ENCODE assay signal across 9 cellular contexts in genomic region chr10:50470345-50470744, GRCh38.
DNase-seq lines count a peak whose midpoint lies in the region; ATAC-seq lines count a peak whose summit lies in the region.
"Had no signal": no experiment of that assay in that cellular context is flagged by ENCODE, and none has a peak within 500 bp of the region (broad histone marks: within the 10 kb centered on the region; RNA-seq: fewer than 3 reads in every experiment).

No MANE protein-coding gene starts in this region.

- CTCF ChIA-PET in activated CD4-positive, alpha-beta T cell treated with anti-CD3 and anti-CD28 coated beads for 36 hours (lab: Charles Lee): interaction anchor here (1.4 to 1.6 kb wide), 2 partner anchors 20 to 87 kb away, joined by 3 read pairs; no protein-coding TSS in a partner anchor
- CTCF ChIA-PET in activated CD8-positive, alpha-beta T cell treated with anti-CD3 and anti-CD28 coated beads, Interleukin-2, amount 10 ng/mL, durations not matched to agents 7 days and 5 days (lab: Charles Lee): interaction anchor here (0.7 to 2.7 kb wide), 4 partner anchors 10 to 50 kb away, joined by 3 to 10 read pairs (median 4); no protein-coding TSS in a partner anchor

- H3K4me1 Mint-ChIP-seq in activated CD4-positive, alpha-beta T cell treated with anti-CD3 and anti-CD28 coated beads for 36 hours: peaks cover 52% of the 10 kb centered on the region
- H3K4me1 Mint-ChIP-seq in activated CD8-positive, alpha-beta T cell treated with anti-CD3 and anti-CD28 coated beads, Interleukin-2, amount 10 ng/mL, durations not matched to agents 7 days and 5 days (ENCODE audit: low read depth): peaks cover 45% of the 10 kb centered on the region
- peaks cover 24% of the 10 kb centered on the region for H3K4me1 Mint-ChIP-seq in stimulated activated effector memory CD8-positive, alpha-beta T cell treated with anti-CD3 and anti-CD28 coated beads, Interleukin-12 subunit alpha, Interleukin-12 subunit beta, amount 100 ng/mL, for 72 hours
- H3K4me1 Mint-ChIP-seq in stimulated activated naive B cell treated with anti-CD40 and anti-IgM and Interleukin-4, amounts not matched to agents 10 μg/mL and 1 μg/mL and 100 μg/mL, for 72 hours: peaks cover 28 to 68% of the 10 kb centered on the region in 2 donors

- peak; percentile 12 for DNase-seq in activated CD4-positive, alpha-beta T cell treated with anti-CD3 and anti-CD28 coated beads for 36 hours
- DNase-seq in activated CD4-positive, alpha-beta T cell treated with anti-CD3 and anti-CD28 coated beads, Interleukin-2, amount 50 U/mL, for 4 hours: no peak
- peak; percentile 42 for DNase-seq in activated CD8-positive, alpha-beta T cell treated with anti-CD3 and anti-CD28 coated beads, Interleukin-2, amount 10 ng/mL, durations not matched to agents 7 days and 5 days
- no peak for DNase-seq in stimulated activated effector memory CD8-positive, alpha-beta T cell treated with anti-CD3 and anti-CD28 coated beads, Interleukin-12 subunit alpha, Interleukin-12 subunit beta, amount 100 ng/mL, for 72 hours (ENCODE audit: low spot score in 2 of 2)
- no peak for DNase-seq in stimulated activated naive B cell treated with anti-CD40 and anti-IgM and Interleukin-4, amounts not matched to agents 10 μg/mL and 1 μg/mL and 100 μg/mL, for 72 hours
- no peak for DNase-seq in medulla oblongata (ENCODE audit: extremely low spot score)
- no peak for DNase-seq in AG20443 (ENCODE audit: low spot score)
- DNase-seq: naive B cell had no signal

- POLR2A ChIA-PET in activated CD4-positive, alpha-beta T cell treated with anti-CD3 and anti-CD28 coated beads for 36 hours (lab: Charles Lee): no interaction called here
- POLR2A ChIA-PET in activated CD8-positive, alpha-beta T cell treated with anti-CD3 and anti-CD28 coated beads, Interleukin-2, amount 10 ng/mL, durations not matched to agents 7 days and 5 days (lab: Charles Lee): interaction anchor here (0.7 to 1.0 kb wide), 2 partner anchors 26 to 43 kb away, joined by 3 read pairs; no protein-coding TSS in a partner anchor

- H3K27me3 Mint-ChIP-seq in activated CD4-positive, alpha-beta T cell treated with anti-CD3 and anti-CD28 coated beads for 36 hours: no peaks in the 10 kb centered on the region
- no peaks in the 10 kb centered on the region for H3K27me3 Mint-ChIP-seq in activated CD8-positive, alpha-beta T cell treated with anti-CD3 and anti-CD28 coated beads, Interleukin-2, amount 10 ng/mL, durations not matched to agents 7 days and 5 days (ENCODE audit: low read depth)
- no peaks in the 10 kb centered on the region for H3K27me3 Mint-ChIP-seq in stimulated activated naive B cell treated with anti-CD40 and anti-IgM and Interleukin-4, amounts not matched to agents 10 μg/mL and 1 μg/mL and 100 μg/mL, for 72 hours
- H3K27me3 Mint-ChIP-seq: naive B cell had no signal

- H3K36me3 Mint-ChIP-seq in activated CD4-positive, alpha-beta T cell treated with anti-CD3 and anti-CD28 coated beads for 36 hours (ENCODE audit: low read depth): peaks cover 2% of the 10 kb centered on the region
- H3K36me3 Mint-ChIP-seq in activated CD8-positive, alpha-beta T cell treated with anti-CD3 and anti-CD28 coated beads, Interleukin-2, amount 10 ng/mL, durations not matched to agents 7 days and 5 days (ENCODE audit: low read depth): peaks cover 2% of the 10 kb centered on the region
- no peaks in the 10 kb centered on the region for H3K36me3 Mint-ChIP-seq in stimulated activated effector memory CD8-positive, alpha-beta T cell treated with anti-CD3 and anti-CD28 coated beads, Interleukin-12 subunit alpha, Interleukin-12 subunit beta, amount 100 ng/mL, for 72 hours
- peaks cover 7 to 11% of the 10 kb centered on the region in 2 donors for H3K36me3 Mint-ChIP-seq in stimulated activated naive B cell treated with anti-CD40 and anti-IgM and Interleukin-4, amounts not matched to agents 10 μg/mL and 1 μg/mL and 100 μg/mL, for 72 hours

- intact Hi-C loops in activated CD4-positive, alpha-beta T cell treated with anti-CD3 and anti-CD28 coated beads for 36 hours (cut with DNase I, micrococcal nuclease): no loop called here

- H3K9me3 Mint-ChIP-seq in activated CD4-positive, alpha-beta T cell treated with anti-CD3 and anti-CD28 coated beads for 36 hours (ENCODE audit: low read depth): no peaks in the 10 kb centered on the region
- H3K9me3 Mint-ChIP-seq in activated CD8-positive, alpha-beta T cell treated with anti-CD3 and anti-CD28 coated beads, Interleukin-2, amount 10 ng/mL, durations not matched to agents 7 days and 5 days (ENCODE audit: insufficient read depth): no peaks in the 10 kb centered on the region
- no peaks in the 10 kb centered on the region for H3K9me3 Mint-ChIP-seq in stimulated activated effector memory CD8-positive, alpha-beta T cell treated with anti-CD3 and anti-CD28 coated beads, Interleukin-12 subunit alpha, Interleukin-12 subunit beta, amount 100 ng/mL, for 72 hours
- H3K9me3 Mint-ChIP-seq in stimulated activated naive B cell treated with anti-CD40 and anti-IgM and Interleukin-4, amounts not matched to agents 10 μg/mL and 1 μg/mL and 100 μg/mL, for 72 hours: no peaks in the 10 kb centered on the region

- no peak overlapping the region for H3K4me3 Mint-ChIP-seq in activated CD4-positive, alpha-beta T cell treated with anti-CD3 and anti-CD28 coated beads for 36 hours
- no peak overlapping the region for H3K4me3 Mint-ChIP-seq in activated CD8-positive, alpha-beta T cell treated with anti-CD3 and anti-CD28 coated beads, Interleukin-2, amount 10 ng/mL, durations not matched to agents 7 days and 5 days
- no peak overlapping the region for H3K4me3 Mint-ChIP-seq in stimulated activated effector memory CD8-positive, alpha-beta T cell treated with anti-CD3 and anti-CD28 coated beads, Interleukin-12 subunit alpha, Interleukin-12 subunit beta, amount 100 ng/mL, for 72 hours
- no peak overlapping the region for H3K4me3 Mint-ChIP-seq in stimulated activated naive B cell treated with anti-CD40 and anti-IgM and Interleukin-4, amounts not matched to agents 10 μg/mL and 1 μg/mL and 100 μg/mL, for 72 hours

- no peak overlapping the region for H3K27ac Mint-ChIP-seq in activated CD4-positive, alpha-beta T cell treated with anti-CD3 and anti-CD28 coated beads for 36 hours
- H3K27ac Mint-ChIP-seq in activated CD8-positive, alpha-beta T cell treated with anti-CD3 and anti-CD28 coated beads, Interleukin-2, amount 10 ng/mL, durations not matched to agents 7 days and 5 days: no peak overlapping the region
- H3K27ac Mint-ChIP-seq in stimulated activated effector memory CD8-positive, alpha-beta T cell treated with anti-CD3 and anti-CD28 coated beads, Interleukin-12 subunit alpha, Interleukin-12 subunit beta, amount 100 ng/mL, for 72 hours: no peak overlapping the region
- H3K27ac Mint-ChIP-seq in stimulated activated naive B cell treated with anti-CD40 and anti-IgM and Interleukin-4, amounts not matched to agents 10 μg/mL and 1 μg/mL and 100 μg/mL, for 72 hours: no peak overlapping the region

- no peak for ATAC-seq in activated CD4-positive, alpha-beta T cell treated with anti-CD3 and anti-CD28 coated beads for 36 hours
- peak; percentile 52 for ATAC-seq in HG02943 (IDR thresholded peaks at IDR 0.05; ENCODE audit: low read depth, unreplicated experiment)
- peak; percentile 64 for ATAC-seq in activated CD8-positive, alpha-beta T cell treated with anti-CD3 and anti-CD28 coated beads, Interleukin-2, amount 10 ng/mL, durations not matched to agents 7 days and 5 days
- peak; percentile 46 for ATAC-seq in stimulated activated effector memory CD8-positive, alpha-beta T cell treated with anti-CD3 and anti-CD28 coated beads, Interleukin-12 subunit alpha, Interleukin-12 subunit beta, amount 100 ng/mL, for 72 hours
- no peak for ATAC-seq in stimulated activated naive B cell treated with anti-CD40 and anti-IgM and Interleukin-4, amounts not matched to agents 10 μg/mL and 1 μg/mL and 100 μg/mL, for 72 hours (replicated peaks)

Comparison
In these comparisons a context has a peak if more than half of its experiments do, and no peak if none do; other contexts are left out.
1. DNase-seq: peak in activated CD4-positive, alpha-beta T cell treated with anti-CD3 and anti-CD28 coated beads for 36 hours (single experiment) and activated CD8-positive, alpha-beta T cell treated with anti-CD3 and anti-CD28 coated beads, Interleukin-2, amount 10 ng/mL, durations not matched to agents 7 days and 5 days (single experiment); none in activated CD4-positive, alpha-beta T cell treated with anti-CD3 and anti-CD28 coated beads, Interleukin-2, amount 50 U/mL, for 4 hours (0 of 2), stimulated activated effector memory CD8-positive, alpha-beta T cell treated with anti-CD3 and anti-CD28 coated beads, Interleukin-12 subunit alpha, Interleukin-12 subunit beta, amount 100 ng/mL, for 72 hours (0 of 2), stimulated activated naive B cell treated with anti-CD40 and anti-IgM and Interleukin-4, amounts not matched to agents 10 μg/mL and 1 μg/mL and 100 μg/mL, for 72 hours (single experiment), medulla oblongata (single experiment) and AG20443 (single experiment).
2. ATAC-seq: peak in HG02943 (single experiment), activated CD8-positive, alpha-beta T cell treated with anti-CD3 and anti-CD28 coated beads, Interleukin-2, amount 10 ng/mL, durations not matched to agents 7 days and 5 days (single experiment) and stimulated activated effector memory CD8-positive, alpha-beta T cell treated with anti-CD3 and anti-CD28 coated beads, Interleukin-12 subunit alpha, Interleukin-12 subunit beta, amount 100 ng/mL, for 72 hours (single experiment); none in activated CD4-positive, alpha-beta T cell treated with anti-CD3 and anti-CD28 coated beads for 36 hours (single experiment) and stimulated activated naive B cell treated with anti-CD40 and anti-IgM and Interleukin-4, amounts not matched to agents 10 μg/mL and 1 μg/mL and 100 μg/mL, for 72 hours (0 of 2).